ENCODE assay signal across 1 cellular context in the genomic region with DNA sequence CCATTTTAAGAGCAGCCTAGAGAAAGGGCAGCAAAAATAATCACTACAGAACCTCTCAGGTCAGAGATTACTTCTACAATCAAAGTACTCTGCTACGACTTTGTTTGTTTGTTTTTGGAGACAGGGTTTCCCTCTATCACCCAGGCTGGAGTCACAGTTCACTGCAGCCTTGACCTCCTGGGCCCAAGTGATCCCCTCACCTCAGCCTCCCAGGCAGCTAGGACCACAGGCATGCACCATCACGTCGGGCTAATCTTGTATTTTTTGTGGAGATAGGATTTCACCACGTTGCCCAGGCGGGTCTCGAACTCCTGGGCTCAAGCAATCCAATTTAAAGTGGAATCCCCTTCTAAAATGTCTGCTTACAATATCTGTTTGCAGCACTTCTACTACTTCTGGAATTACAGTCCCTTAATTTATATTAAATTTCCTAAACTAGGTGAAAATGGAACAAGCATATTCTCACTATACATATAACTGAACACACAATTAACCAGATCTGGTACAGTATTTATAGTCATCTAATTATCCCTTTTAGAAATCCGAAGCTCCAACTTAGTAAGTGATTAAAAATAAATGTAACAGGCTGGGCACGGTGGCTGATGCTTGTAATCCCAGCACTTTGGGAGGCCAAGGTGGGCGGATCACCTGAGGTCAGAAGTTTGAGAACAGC.
TF ChIP-seq lines count a peak whose summit lies in the region.

No MANE protein-coding gene starts in this region.

TF ChIP-seq in HepG2, 621 proteins besides CTCF, POLR2A, EP300 and RAD21 (continued from another document and continues in another):
- TF ChIP-seq, protein P1, sequence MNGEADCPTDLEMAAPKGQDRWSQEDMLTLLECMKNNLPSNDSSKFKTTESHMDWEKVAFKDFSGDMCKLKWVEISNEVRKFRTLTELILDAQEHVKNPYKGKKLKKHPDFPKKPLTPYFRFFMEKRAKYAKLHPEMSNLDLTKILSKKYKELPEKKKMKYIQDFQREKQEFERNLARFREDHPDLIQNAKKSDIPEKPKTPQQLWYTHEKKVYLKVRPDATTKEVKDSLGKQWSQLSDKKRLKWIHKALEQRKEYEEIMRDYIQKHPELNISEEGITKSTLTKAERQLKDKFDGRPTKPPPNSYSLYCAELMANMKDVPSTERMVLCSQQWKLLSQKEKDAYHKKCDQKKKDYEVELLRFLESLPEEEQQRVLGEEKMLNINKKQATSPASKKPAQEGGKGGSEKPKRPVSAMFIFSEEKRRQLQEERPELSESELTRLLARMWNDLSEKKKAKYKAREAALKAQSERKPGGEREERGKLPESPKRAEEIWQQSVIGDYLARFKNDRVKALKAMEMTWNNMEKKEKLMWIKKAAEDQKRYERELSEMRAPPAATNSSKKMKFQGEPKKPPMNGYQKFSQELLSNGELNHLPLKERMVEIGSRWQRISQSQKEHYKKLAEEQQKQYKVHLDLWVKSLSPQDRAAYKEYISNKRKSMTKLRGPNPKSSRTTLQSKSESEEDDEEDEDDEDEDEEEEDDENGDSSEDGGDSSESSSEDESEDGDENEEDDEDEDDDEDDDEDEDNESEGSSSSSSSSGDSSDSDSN (CRISPR knock-in tag; IDR thresholded peaks at IDR 0.05): 0 out of 2 replicates have a peak, but pooled peaks have one; percentile 27
- TF ChIP-seq ZNF570 (CRISPR knock-in tag; IDR thresholded peaks at IDR 0.05; ENCODE audit: borderline replicate concordance): no peak
- TF ChIP-seq, protein P2, sequence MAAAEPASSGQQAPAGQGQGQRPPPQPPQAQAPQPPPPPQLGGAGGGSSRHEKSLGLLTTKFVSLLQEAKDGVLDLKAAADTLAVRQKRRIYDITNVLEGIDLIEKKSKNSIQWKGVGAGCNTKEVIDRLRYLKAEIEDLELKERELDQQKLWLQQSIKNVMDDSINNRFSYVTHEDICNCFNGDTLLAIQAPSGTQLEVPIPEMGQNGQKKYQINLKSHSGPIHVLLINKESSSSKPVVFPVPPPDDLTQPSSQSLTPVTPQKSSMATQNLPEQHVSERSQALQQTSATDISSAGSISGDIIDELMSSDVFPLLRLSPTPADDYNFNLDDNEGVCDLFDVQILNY (CRISPR knock-in tag; conservative IDR thresholded peaks at IDR 0.05): no peak
- TF ChIP-seq ARID2 (CRISPR knock-in tag; IDR thresholded peaks at IDR 0.05; ENCODE audit: borderline replicate concordance): no peak
- TF ChIP-seq CBFB (CRISPR knock-in tag; IDR thresholded peaks at IDR 0.05): no peak
- TF ChIP-seq, protein P3, sequence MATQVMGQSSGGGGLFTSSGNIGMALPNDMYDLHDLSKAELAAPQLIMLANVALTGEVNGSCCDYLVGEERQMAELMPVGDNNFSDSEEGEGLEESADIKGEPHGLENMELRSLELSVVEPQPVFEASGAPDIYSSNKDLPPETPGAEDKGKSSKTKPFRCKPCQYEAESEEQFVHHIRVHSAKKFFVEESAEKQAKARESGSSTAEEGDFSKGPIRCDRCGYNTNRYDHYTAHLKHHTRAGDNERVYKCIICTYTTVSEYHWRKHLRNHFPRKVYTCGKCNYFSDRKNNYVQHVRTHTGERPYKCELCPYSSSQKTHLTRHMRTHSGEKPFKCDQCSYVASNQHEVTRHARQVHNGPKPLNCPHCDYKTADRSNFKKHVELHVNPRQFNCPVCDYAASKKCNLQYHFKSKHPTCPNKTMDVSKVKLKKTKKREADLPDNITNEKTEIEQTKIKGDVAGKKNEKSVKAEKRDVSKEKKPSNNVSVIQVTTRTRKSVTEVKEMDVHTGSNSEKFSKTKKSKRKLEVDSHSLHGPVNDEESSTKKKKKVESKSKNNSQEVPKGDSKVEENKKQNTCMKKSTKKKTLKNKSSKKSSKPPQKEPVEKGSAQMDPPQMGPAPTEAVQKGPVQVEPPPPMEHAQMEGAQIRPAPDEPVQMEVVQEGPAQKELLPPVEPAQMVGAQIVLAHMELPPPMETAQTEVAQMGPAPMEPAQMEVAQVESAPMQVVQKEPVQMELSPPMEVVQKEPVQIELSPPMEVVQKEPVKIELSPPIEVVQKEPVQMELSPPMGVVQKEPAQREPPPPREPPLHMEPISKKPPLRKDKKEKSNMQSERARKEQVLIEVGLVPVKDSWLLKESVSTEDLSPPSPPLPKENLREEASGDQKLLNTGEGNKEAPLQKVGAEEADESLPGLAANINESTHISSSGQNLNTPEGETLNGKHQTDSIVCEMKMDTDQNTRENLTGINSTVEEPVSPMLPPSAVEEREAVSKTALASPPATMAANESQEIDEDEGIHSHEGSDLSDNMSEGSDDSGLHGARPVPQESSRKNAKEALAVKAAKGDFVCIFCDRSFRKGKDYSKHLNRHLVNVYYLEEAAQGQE (IDR thresholded peaks at IDR 0.05; ENCODE audit: borderline replicate concordance in 1 of 2, low read depth in 1 of 2, low read length in 2 of 2): no peak
- no peak for TF ChIP-seq ZNF841 (CRISPR knock-in tag; IDR thresholded peaks at IDR 0.05; ENCODE audit: borderline replicate concordance)
- no peak for TF ChIP-seq KDM5A (IDR thresholded peaks at IDR 0.05; ENCODE audit: borderline replicate concordance, low read length)
- no peak for TF ChIP-seq KAT2B (IDR thresholded peaks at IDR 0.05; ENCODE audit: borderline replicate concordance, low read depth, low read length)
- TF ChIP-seq SETDB1 (CRISPR knock-in tag; IDR thresholded peaks at IDR 0.05; ENCODE audit: borderline replicate concordance): no peak
- TF ChIP-seq ZBTB1 (CRISPR knock-in tag; IDR thresholded peaks at IDR 0.05; ENCODE audit: borderline replicate concordance): no peak
- no peak for TF ChIP-seq MYNN (CRISPR knock-in tag; IDR thresholded peaks at IDR 0.05; ENCODE audit: low read depth)
- TF ChIP-seq RCOR2 (CRISPR knock-in tag; IDR thresholded peaks at IDR 0.05): peak; percentile 76
- TF ChIP-seq, protein P4, sequence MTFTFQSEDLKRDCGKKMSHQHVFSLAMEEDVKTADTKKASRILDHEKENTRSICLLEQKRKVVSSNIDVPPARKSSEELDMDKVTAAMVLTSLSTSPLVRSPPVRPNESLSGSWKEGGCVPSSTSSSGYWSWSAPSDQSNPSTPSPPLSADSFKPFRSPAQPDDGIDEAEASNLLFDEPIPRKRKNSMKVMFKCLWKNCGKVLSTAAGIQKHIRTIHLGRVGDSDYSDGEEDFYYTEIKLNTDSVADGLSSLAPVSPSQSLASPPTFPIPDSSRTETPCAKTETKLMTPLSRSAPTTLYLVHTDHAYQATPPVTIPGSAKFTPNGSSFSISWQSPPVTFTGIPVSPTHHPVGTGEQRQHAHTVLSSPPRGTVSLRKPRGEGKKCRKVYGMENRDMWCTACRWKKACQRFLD (CRISPR knock-in tag; IDR thresholded peaks at IDR 0.05; ENCODE audit: borderline replicate concordance): no peak
- no peak for TF ChIP-seq ZNF180 (CRISPR knock-in tag; IDR thresholded peaks at IDR 0.05; ENCODE audit: borderline replicate concordance, low read depth)
- peak; percentile 55; the same call in 1 of the 2 replicates for TF ChIP-seq ZMYM3 (CRISPR knock-in tag; IDR thresholded peaks at IDR 0.05)
- TF ChIP-seq, protein P5, sequence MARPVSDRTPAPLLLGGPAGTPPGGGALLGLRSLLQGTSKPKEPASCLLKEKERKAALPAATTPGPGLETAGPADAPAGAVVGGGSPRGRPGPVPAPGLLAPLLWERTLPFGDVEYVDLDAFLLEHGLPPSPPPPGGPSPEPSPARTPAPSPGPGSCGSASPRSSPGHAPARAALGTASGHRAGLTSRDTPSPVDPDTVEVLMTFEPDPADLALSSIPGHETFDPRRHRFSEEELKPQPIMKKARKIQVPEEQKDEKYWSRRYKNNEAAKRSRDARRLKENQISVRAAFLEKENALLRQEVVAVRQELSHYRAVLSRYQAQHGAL (CRISPR knock-in tag; IDR thresholded peaks at IDR 0.05; ENCODE audit: not compliant biosample characterization): no peak
- TF ChIP-seq, protein P6, sequence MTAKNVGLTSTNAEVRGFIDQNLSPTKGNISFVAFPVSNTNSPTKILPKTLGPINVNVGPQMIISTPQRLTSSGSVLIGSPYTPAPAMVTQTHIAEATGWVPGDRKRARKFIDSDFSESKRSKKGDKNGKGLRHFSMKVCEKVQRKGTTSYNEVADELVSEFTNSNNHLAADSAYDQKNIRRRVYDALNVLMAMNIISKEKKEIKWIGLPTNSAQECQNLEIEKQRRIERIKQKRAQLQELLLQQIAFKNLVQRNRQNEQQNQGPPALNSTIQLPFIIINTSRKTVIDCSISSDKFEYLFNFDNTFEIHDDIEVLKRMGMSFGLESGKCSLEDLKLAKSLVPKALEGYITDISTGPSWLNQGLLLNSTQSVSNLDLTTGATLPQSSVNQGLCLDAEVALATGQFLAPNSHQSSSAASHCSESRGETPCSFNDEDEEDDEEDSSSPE (CRISPR knock-in tag; IDR thresholded peaks at IDR 0.05): no peak
- TF ChIP-seq ZNF724P (CRISPR knock-in tag; IDR thresholded peaks at IDR 0.05; ENCODE audit: borderline replicate concordance): no peak
- no peak for TF ChIP-seq ZNF446 (CRISPR knock-in tag; IDR thresholded peaks at IDR 0.05)
- TF ChIP-seq HHEX (CRISPR knock-in tag; IDR thresholded peaks at IDR 0.05): no peak
- no peak for TF ChIP-seq SRSF4 (IDR thresholded peaks at IDR 0.05; ENCODE audit: low read depth, low read length, poor library complexity, severe bottlenecking)
- TF ChIP-seq, protein P7, sequence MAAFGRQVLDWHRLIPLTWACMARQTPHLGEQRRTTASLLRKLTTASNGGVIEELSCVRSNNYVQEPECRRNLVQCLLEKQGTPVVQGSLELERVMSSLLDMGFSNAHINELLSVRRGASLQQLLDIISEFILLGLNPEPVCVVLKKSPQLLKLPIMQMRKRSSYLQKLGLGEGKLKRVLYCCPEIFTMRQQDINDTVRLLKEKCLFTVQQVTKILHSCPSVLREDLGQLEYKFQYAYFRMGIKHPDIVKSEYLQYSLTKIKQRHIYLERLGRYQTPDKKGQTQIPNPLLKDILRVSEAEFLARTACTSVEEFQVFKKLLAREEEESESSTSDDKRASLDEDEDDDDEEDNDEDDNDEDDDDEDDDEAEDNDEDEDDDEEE (CRISPR knock-in tag; IDR thresholded peaks at IDR 0.05): no peak
- TF ChIP-seq ZNF672 (CRISPR knock-in tag; IDR thresholded peaks at IDR 0.05): no peak
- TF ChIP-seq ZNF616 (CRISPR knock-in tag; IDR thresholded peaks at IDR 0.05; ENCODE audit: low read depth): no peak
- TF ChIP-seq, protein P8, sequence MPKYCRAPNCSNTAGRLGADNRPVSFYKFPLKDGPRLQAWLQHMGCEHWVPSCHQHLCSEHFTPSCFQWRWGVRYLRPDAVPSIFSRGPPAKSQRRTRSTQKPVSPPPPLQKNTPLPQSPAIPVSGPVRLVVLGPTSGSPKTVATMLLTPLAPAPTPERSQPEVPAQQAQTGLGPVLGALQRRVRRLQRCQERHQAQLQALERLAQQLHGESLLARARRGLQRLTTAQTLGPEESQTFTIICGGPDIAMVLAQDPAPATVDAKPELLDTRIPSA (CRISPR knock-in tag; IDR thresholded peaks at IDR 0.05; ENCODE audit: borderline replicate concordance): no peak
- TF ChIP-seq, protein P9, sequence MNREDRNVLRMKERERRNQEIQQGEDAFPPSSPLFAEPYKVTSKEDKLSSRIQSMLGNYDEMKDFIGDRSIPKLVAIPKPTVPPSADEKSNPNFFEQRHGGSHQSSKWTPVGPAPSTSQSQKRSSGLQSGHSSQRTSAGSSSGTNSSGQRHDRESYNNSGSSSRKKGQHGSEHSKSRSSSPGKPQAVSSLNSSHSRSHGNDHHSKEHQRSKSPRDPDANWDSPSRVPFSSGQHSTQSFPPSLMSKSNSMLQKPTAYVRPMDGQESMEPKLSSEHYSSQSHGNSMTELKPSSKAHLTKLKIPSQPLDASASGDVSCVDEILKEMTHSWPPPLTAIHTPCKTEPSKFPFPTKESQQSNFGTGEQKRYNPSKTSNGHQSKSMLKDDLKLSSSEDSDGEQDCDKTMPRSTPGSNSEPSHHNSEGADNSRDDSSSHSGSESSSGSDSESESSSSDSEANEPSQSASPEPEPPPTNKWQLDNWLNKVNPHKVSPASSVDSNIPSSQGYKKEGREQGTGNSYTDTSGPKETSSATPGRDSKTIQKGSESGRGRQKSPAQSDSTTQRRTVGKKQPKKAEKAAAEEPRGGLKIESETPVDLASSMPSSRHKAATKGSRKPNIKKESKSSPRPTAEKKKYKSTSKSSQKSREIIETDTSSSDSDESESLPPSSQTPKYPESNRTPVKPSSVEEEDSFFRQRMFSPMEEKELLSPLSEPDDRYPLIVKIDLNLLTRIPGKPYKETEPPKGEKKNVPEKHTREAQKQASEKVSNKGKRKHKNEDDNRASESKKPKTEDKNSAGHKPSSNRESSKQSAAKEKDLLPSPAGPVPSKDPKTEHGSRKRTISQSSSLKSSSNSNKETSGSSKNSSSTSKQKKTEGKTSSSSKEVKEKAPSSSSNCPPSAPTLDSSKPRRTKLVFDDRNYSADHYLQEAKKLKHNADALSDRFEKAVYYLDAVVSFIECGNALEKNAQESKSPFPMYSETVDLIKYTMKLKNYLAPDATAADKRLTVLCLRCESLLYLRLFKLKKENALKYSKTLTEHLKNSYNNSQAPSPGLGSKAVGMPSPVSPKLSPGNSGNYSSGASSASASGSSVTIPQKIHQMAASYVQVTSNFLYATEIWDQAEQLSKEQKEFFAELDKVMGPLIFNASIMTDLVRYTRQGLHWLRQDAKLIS (CRISPR knock-in tag; IDR thresholded peaks at IDR 0.05): no peak
- no peak for TF ChIP-seq SNAPC2 (CRISPR knock-in tag; IDR thresholded peaks at IDR 0.05)
- TF ChIP-seq ZMYM4 (CRISPR knock-in tag; IDR thresholded peaks at IDR 0.05): peak; percentile 83
- TF ChIP-seq, protein P10, sequence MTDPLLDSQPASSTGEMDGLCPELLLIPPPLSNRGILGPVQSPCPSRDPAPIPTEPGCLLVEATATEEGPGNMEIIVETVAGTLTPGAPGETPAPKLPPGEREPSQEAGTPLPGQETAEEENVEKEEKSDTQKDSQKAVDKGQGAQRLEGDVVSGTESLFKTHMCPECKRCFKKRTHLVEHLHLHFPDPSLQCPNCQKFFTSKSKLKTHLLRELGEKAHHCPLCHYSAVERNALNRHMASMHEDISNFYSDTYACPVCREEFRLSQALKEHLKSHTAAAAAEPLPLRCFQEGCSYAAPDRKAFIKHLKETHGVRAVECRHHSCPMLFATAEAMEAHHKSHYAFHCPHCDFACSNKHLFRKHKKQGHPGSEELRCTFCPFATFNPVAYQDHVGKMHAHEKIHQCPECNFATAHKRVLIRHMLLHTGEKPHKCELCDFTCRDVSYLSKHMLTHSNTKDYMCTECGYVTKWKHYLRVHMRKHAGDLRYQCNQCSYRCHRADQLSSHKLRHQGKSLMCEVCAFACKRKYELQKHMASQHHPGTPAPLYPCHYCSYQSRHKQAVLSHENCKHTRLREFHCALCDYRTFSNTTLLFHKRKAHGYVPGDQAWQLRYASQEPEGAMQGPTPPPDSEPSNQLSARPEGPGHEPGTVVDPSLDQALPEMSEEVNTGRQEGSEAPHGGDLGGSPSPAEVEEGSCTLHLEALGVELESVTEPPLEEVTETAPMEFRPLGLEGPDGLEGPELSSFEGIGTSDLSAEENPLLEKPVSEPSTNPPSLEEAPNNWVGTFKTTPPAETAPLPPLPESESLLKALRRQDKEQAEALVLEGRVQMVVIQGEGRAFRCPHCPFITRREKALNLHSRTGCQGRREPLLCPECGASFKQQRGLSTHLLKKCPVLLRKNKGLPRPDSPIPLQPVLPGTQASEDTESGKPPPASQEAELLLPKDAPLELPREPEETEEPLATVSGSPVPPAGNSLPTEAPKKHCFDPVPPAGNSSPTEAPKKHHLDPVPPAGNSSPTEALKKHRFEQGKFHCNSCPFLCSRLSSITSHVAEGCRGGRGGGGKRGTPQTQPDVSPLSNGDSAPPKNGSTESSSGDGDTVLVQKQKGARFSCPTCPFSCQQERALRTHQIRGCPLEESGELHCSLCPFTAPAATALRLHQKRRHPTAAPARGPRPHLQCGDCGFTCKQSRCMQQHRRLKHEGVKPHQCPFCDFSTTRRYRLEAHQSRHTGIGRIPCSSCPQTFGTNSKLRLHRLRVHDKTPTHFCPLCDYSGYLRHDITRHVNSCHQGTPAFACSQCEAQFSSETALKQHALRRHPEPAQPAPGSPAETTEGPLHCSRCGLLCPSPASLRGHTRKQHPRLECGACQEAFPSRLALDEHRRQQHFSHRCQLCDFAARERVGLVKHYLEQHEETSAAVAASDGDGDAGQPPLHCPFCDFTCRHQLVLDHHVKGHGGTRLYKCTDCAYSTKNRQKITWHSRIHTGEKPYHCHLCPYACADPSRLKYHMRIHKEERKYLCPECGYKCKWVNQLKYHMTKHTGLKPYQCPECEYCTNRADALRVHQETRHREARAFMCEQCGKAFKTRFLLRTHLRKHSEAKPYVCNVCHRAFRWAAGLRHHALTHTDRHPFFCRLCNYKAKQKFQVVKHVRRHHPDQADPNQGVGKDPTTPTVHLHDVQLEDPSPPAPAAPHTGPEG (CRISPR knock-in tag; IDR thresholded peaks at IDR 0.05): no peak
- TF ChIP-seq KLF12 (CRISPR knock-in tag; IDR thresholded peaks at IDR 0.05; ENCODE audit: borderline replicate concordance): no peak
